In the genomic region with DNA sequence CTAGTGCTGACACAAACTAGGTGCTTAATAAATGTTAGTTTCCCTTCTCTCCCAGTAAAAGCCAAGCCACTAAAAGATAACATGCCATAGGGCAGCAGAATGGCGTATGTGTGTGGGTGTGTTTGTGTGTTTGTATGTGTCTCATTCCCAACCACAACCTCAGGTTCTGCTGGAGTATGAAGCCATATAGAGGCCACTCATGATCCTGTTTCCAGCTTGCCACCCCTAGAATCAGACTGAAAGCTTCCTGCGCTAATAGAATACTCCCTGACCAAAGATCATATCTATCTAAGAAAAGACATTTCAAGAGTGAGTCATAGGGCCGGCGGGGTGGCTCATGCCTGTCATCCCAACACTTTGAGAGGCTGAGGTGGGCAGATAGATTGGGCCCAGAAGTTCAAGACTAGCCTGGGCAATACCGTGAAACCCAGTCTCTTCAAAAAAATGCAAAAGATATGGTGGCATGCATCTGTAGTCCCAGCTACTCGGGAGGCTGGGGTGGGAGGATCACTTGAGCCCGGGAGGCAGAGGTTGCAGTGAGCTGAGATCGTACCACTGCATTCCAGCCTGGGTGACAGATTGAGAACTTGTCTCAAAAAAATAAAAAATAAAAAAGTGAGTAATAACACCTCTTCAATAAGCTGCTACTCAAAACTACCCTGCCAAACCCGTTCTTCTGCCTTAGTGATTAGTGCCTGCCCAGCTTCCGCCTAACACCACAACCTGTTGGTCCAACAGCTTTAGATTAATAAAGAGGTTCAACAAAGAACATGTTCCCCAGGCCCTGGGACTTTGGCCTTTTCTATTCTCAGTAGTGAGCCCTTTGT, we compare ENCODE assay signal across 11 cellular contexts. TPM values are rescaled to one million over a fixed set of nuclear protein-coding genes. Genes with fewer than 3 reads are reported as not detected.
A peak's percentile ranks its signal among the peaks of the same experiment; 100 is the strongest.
DNase-seq lines count a peak whose midpoint lies in the region; ATAC-seq and TF ChIP-seq lines count a peak whose summit lies in the region.
"Had no signal": no experiment of that assay in that cellular context is flagged by ENCODE, and none has a peak within 500 bp of the region (broad histone marks: within the 10 kb centered on the region; RNA-seq: fewer than 3 reads in every experiment).

No MANE protein-coding gene starts in this region.

- 0 out of 2 replicates have a peak overlapping the region, but pooled peaks have one; percentile 54 for H3K4me2 ChIP-seq in SK-N-SH

- no peak for DNase-seq in activated naive CD4-positive, alpha-beta T cell treated with anti-CD3 and anti-CD28 coated beads, Interleukin-2, amount 50 U/mL, for 72 hours (ENCODE audit: low spot score in 2 of 2)
- no peak for DNase-seq in activated naive CD4-positive, alpha-beta T cell (lab: John Stamatoyannopoulos, UW)
- DNase-seq in SK-N-SH (no peak), islet precursor cell (peak; percentile 75), type B pancreatic cell (ENCODE audit: extremely low spot score, unreplicated experiment) (no peak), NCI-H1694 (lab: John Stamatoyannopoulos, UW) (no peak), SKM-1 (lab: John Stamatoyannopoulos, UW; ENCODE audit: unreplicated experiment) (no peak), NCI-H187 (lab: John Stamatoyannopoulos, UW) (no peak)
- DNase-seq: C1 segment of cervical spinal cord; stimulated activated naive B cell treated with anti-CD40 and anti-IgM and Interleukin-4, amounts not matched to agents 10 μg/mL and 1 μg/mL and 100 μg/mL, for 72 hours had no signal

- H3K4me3 ChIP-seq in SK-N-SH (ENCODE audit: low read depth in 2 of 2, low read length in 1 of 2): no peak overlapping the region

- no peaks in the 10 kb centered on the region for H3K9me3 Mint-ChIP-seq in activated naive CD4-positive, alpha-beta T cell treated with anti-CD3 and anti-CD28 coated beads, Interleukin-2, amount 50 U/mL, for 72 hours
- H3K9me3 Mint-ChIP-seq in type B pancreatic cell: no peaks in the 10 kb centered on the region
- H3K9me3 Mint-ChIP-seq: IgD-negative memory B cell; stimulated activated naive B cell treated with anti-CD40 and anti-IgM and Interleukin-4, amounts not matched to agents 10 μg/mL and 1 μg/mL and 100 μg/mL, for 72 hours had no signal

- H3K9me3 ChIP-seq in SK-N-SH: no peaks in the 10 kb centered on the region

- POLR2A ChIA-PET in SK-N-SH (lab: Yijun Ruan, JAX): interaction anchor here (1.2 kb wide), 1 partner anchor 46 kb away, joined by 3 read pairs; the partner anchor contains the start of gene BLTP3A

- TF ChIP-seq CTCF in SK-N-SH (IDR thresholded peaks at IDR 0.05): no peak
- TF ChIP-seq CTCF in type B pancreatic cell (conservative IDR thresholded peaks at IDR 0.05): no peak

- no peaks in the 10 kb centered on the region for H3K36me3 ChIP-seq in SK-N-SH (replicated peaks in 1 of 2; ENCODE audit: control insufficient read depth in 1 of 2, insufficient read depth in 2 of 2, low read length in 1 of 2)

- no peaks in the 10 kb centered on the region for H3K9me2 ChIP-seq in SK-N-SH

- peaks cover 15% of the 10 kb centered on the region for H3F3A ChIP-seq in SK-N-SH (replicated peaks; ENCODE audit: insufficient read depth)

- H3K27me3 Mint-ChIP-seq in type B pancreatic cell: no peaks in the 10 kb centered on the region
- H3K27me3 Mint-ChIP-seq: IgD-negative memory B cell had no signal

- peak overlapping the region; percentile 11 for H3K4me3 Mint-ChIP-seq in type B pancreatic cell
- H3K4me3 Mint-ChIP-seq: IgD-negative memory B cell; stimulated activated naive B cell treated with anti-CD40 and anti-IgM and Interleukin-4, amounts not matched to agents 10 μg/mL and 1 μg/mL and 100 μg/mL, for 72 hours had no signal

- peak; percentile 24 to 63 for ATAC-seq in activated naive CD4-positive, alpha-beta T cell treated with anti-CD3 and anti-CD28 coated beads, Interleukin-2, amount 50 U/mL, for 72 hours
- ATAC-seq: stimulated activated naive B cell treated with anti-CD40 and anti-IgM and Interleukin-4, amounts not matched to agents 10 μg/mL and 1 μg/mL and 100 μg/mL, for 72 hours had no signal

- no peaks in the 10 kb centered on the region for H3K36me3 Mint-ChIP-seq in activated naive CD4-positive, alpha-beta T cell treated with anti-CD3 and anti-CD28 coated beads, Interleukin-2, amount 50 U/mL, for 72 hours
- no peaks in the 10 kb centered on the region for H3K36me3 Mint-ChIP-seq in type B pancreatic cell
- H3K36me3 Mint-ChIP-seq: IgD-negative memory B cell; stimulated activated naive B cell treated with anti-CD40 and anti-IgM and Interleukin-4, amounts not matched to agents 10 μg/mL and 1 μg/mL and 100 μg/mL, for 72 hours had no signal

- H2AFZ ChIP-seq in SK-N-SH (ENCODE audit: low read depth): no peak overlapping the region

- no peaks in the 10 kb centered on the region for H4K20me1 ChIP-seq in SK-N-SH (ENCODE audit: insufficient read depth)

- peak overlapping the region in 1 of 2 experiments; percentile 47; a peak in 2 of 4 replicates for H3K27ac ChIP-seq in SK-N-SH (ENCODE audit: low read depth in 2 of 2, low read length in 1 of 2)

- TF ChIP-seq EP300 in SK-N-SH (IDR thresholded peaks at IDR 0.05; ENCODE audit: borderline replicate concordance in 1 of 2, low read depth in 1 of 2, low read length in 1 of 2): peak in 1 of 2 experiments; percentile 19; a peak in 1 of 4 replicates

- H3K4me1 ChIP-seq in SK-N-SH (ENCODE audit: control insufficient read depth in 1 of 2, insufficient read depth in 2 of 2, low read depth in 1 of 2, low read length in 1 of 2): no peaks in the 10 kb centered on the region

- H3K27ac Mint-ChIP-seq in activated naive CD4-positive, alpha-beta T cell treated with anti-CD3 and anti-CD28 coated beads, Interleukin-2, amount 50 U/mL, for 72 hours: peak overlapping the region; percentile 3 to 65
- peak overlapping the region; percentile 78 for H3K27ac Mint-ChIP-seq in type B pancreatic cell
- H3K27ac Mint-ChIP-seq: IgD-negative memory B cell; stimulated activated naive B cell treated with anti-CD40 and anti-IgM and Interleukin-4, amounts not matched to agents 10 μg/mL and 1 μg/mL and 100 μg/mL, for 72 hours had no signal

- CTCF ChIA-PET in SK-N-SH (lab: Yijun Ruan, JAX): interaction anchor here (1.1 kb wide), 1 partner anchor 8 kb away, joined by 3 read pairs; no protein-coding TSS in a partner anchor

- WGBS in SK-N-SH (ENCODE audit: low lambda C conversion rate): 60% methylated on average over 10 of the region's 10 CpGs

- H3K4me1 Mint-ChIP-seq in type B pancreatic cell (ENCODE audit: unreplicated experiment): peaks cover 3% of the 10 kb centered on the region
- H3K4me1 Mint-ChIP-seq: stimulated activated naive B cell treated with anti-CD40 and anti-IgM and Interleukin-4, amounts not matched to agents 10 μg/mL and 1 μg/mL and 100 μg/mL, for 72 hours had no signal

- TF ChIP-seq RAD21 in SK-N-SH (IDR thresholded peaks at IDR 0.05; ENCODE audit: low read length): no peak

- H3K9ac ChIP-seq in SK-N-SH: no peak overlapping the region

- no peaks in the 10 kb centered on the region for H3K27me3 ChIP-seq in SK-N-SH (ENCODE audit: insufficient read depth)

- H3K79me2 ChIP-seq in SK-N-SH (ENCODE audit: insufficient read depth): no peaks in the 10 kb centered on the region

TF ChIP-seq in SK-N-SH, 30 proteins besides CTCF, POLR2A, EP300 and RAD21 (continues in another document):
- TF ChIP-seq NRF1 (IDR thresholded peaks at IDR 0.05; ENCODE audit: low read depth, low read length): no peak
- TF ChIP-seq SMC3 (IDR thresholded peaks at IDR 0.05; ENCODE audit: low read depth, low read length): no peak
- TF ChIP-seq, protein P1, sequence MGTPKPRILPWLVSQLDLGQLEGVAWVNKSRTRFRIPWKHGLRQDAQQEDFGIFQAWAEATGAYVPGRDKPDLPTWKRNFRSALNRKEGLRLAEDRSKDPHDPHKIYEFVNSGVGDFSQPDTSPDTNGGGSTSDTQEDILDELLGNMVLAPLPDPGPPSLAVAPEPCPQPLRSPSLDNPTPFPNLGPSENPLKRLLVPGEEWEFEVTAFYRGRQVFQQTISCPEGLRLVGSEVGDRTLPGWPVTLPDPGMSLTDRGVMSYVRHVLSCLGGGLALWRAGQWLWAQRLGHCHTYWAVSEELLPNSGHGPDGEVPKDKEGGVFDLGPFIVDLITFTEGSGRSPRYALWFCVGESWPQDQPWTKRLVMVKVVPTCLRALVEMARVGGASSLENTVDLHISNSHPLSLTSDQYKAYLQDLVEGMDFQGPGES (IDR thresholded peaks at IDR 0.05; ENCODE audit: low read depth, low read length): no peak
- TF ChIP-seq FOXM1 (IDR thresholded peaks at IDR 0.05; ENCODE audit: low read depth): no peak
- TF ChIP-seq, protein P2, sequence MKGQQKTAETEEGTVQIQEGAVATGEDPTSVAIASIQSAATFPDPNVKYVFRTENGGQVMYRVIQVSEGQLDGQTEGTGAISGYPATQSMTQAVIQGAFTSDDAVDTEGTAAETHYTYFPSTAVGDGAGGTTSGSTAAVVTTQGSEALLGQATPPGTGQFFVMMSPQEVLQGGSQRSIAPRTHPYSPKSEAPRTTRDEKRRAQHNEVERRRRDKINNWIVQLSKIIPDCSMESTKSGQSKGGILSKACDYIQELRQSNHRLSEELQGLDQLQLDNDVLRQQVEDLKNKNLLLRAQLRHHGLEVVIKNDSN (IDR thresholded peaks at IDR 0.05; ENCODE audit: borderline replicate concordance, low read depth): no peak
- no peak for TF ChIP-seq GATA2 (CRISPR knock-in tag; IDR thresholded peaks at IDR 0.05)
- TF ChIP-seq EZH2phosphoT487 (IDR thresholded peaks at IDR 0.05; ENCODE audit: borderline replicate concordance, low read depth): no peak
- no peak for TF ChIP-seq ELF1 (IDR thresholded peaks at IDR 0.05)

RNA-seq across cellular contexts. Expression of gene SNRPC, which starts 11.8 kb away (rescaled TPM):
- total RNA-seq in activated naive CD4-positive, alpha-beta T cell treated with anti-CD3 and anti-CD28 coated beads, Interleukin-2, amount 50 U/mL, for 72 hours: 100 to 1,000 TPM; 134 to 152 TPM
- polyA plus RNA-seq in SK-N-SH (2012; rRNA removed): 268 and 278 TPM in 2 replicates
- 280 and 288 TPM in 2 replicates for polyA plus RNA-seq in SK-N-SH (2012; cell fraction: cytosol; rRNA removed)
- polyA plus RNA-seq in SK-N-SH (2012; cell fraction: nucleus; rRNA removed): 122 and 135 TPM in 2 replicates
- total RNA-seq in type B pancreatic cell (ENCODE audit: low replicate concordance): 109 and 134 TPM in 2 replicates

RNA-seq across cellular contexts. Expression of gene BLTP3A, which starts 46.4 kb away (rescaled TPM):
- total RNA-seq in activated naive CD4-positive, alpha-beta T cell treated with anti-CD3 and anti-CD28 coated beads, Interleukin-2, amount 50 U/mL, for 72 hours: 10 to 100 TPM; 11.1 to 15.0 TPM
- polyA plus RNA-seq in SK-N-SH (2012; rRNA removed): 3.1 and 4.4 TPM in 2 replicates
- 3.1 and 3.5 TPM in 2 replicates for polyA plus RNA-seq in SK-N-SH (2012; cell fraction: cytosol; rRNA removed)
- 4.0 and 4.9 TPM in 2 replicates for polyA plus RNA-seq in SK-N-SH (2012; cell fraction: nucleus; rRNA removed)
- 13.0 and 16.1 TPM in 2 replicates for total RNA-seq in type B pancreatic cell (ENCODE audit: low replicate concordance)

RNA-seq across cellular contexts. Expression of gene ILRUN, which starts 48.9 kb away (rescaled TPM):
- 10 to 100 TPM; 53.3 to 64.1 TPM for total RNA-seq in activated naive CD4-positive, alpha-beta T cell treated with anti-CD3 and anti-CD28 coated beads, Interleukin-2, amount 50 U/mL, for 72 hours
- 19.5 and 22.8 TPM in 2 replicates for polyA plus RNA-seq in SK-N-SH (2012; rRNA removed)
- polyA plus RNA-seq in SK-N-SH (2012; cell fraction: cytosol; rRNA removed): 19.3 and 19.6 TPM in 2 replicates
- 7.6 and 11.6 TPM in 2 replicates for polyA plus RNA-seq in SK-N-SH (2012; cell fraction: nucleus; rRNA removed)
- 60.3 and 83.4 TPM in 2 replicates for total RNA-seq in type B pancreatic cell (ENCODE audit: low replicate concordance)
